ENCODE assay signal across 2 cellular contexts in genomic region chr20:779771-780170, GRCh38.
TF ChIP-seq lines count a peak whose summit lies in the region.

No MANE protein-coding gene starts in this region.

TF ChIP-seq in K562, 482 proteins besides CTCF, POLR2A, EP300 and RAD21:
- TF ChIP-seq HOMEZ (CRISPR knock-in tag; IDR thresholded peaks at IDR 0.05) (no peak), HDAC3 (IDR thresholded peaks at IDR 0.05; ENCODE audit: borderline replicate concordance, partially characterized antibody) (no peak)

TF ChIP-seq in GM23338, 12 proteins besides CTCF, POLR2A, EP300 and RAD21:
- no peak for TF ChIP-seq REST (IDR thresholded peaks at IDR 0.05; ENCODE audit: unreplicated experiment)
- TF ChIP-seq EZH2phosphoT487 (IDR thresholded peaks at IDR 0.05; ENCODE audit: unreplicated experiment), result no peak
- TF ChIP-seq POLR2AphosphoS5 (IDR thresholded peaks at IDR 0.05; ENCODE audit: low read depth), result no peak
- TF ChIP-seq STAT1 (IDR thresholded peaks at IDR 0.05; ENCODE audit: unreplicated experiment), result no peak
- no peak for TF ChIP-seq NANOG (IDR thresholded peaks at IDR 0.05; ENCODE audit: borderline replicate concordance)
- TF ChIP-seq EZH2 (IDR thresholded peaks at IDR 0.05; ENCODE audit: low read depth, unreplicated experiment), result no peak
- TF ChIP-seq JUNB (IDR thresholded peaks at IDR 0.05; ENCODE audit: unreplicated experiment), result no peak
- no peak for TF ChIP-seq CREB1 (CRISPR knock-in tag; IDR thresholded peaks at IDR 0.05; ENCODE audit: low read depth)
- no peak for TF ChIP-seq ETS1 (IDR thresholded peaks at IDR 0.05)
- no peak for TF ChIP-seq ZNF462 (CRISPR knock-in tag; IDR thresholded peaks at IDR 0.05)
- TF ChIP-seq ZNF114 (CRISPR knock-in tag; IDR thresholded peaks at IDR 0.05), result no peak
- no peak for TF ChIP-seq ZNF331 (CRISPR knock-in tag; IDR thresholded peaks at IDR 0.05; ENCODE audit: low read depth)
